ENCODE assay signal across 12 cellular contexts in the genomic region with DNA sequence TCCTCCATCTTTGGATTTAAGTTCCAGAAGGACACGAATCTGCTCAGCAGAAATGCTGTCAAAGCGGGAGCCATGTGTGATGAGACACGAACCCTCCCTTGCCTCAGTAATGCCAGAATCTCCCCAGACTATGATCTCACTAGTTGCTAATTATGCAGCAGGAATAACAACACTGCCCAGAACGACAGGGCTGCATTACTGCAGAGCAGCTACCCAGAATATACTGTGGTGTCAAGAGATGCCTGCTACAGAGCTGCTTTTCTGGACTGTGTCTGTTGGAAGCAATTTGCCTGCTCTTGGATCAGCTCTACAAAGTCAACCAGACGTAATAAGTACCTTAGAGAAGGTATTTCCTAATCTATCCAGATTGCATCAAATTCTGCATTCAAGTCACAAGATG. TPM values are rescaled to one million over a fixed set of nuclear protein-coding genes. Genes with fewer than 3 reads are reported as not detected.
DNase-seq lines count a peak whose midpoint lies in the region; ATAC-seq and TF ChIP-seq lines count a peak whose summit lies in the region.
"Had no signal": no experiment of that assay in that cellular context is flagged by ENCODE, and none has a peak within 500 bp of the region (broad histone marks: within the 10 kb centered on the region; RNA-seq: fewer than 3 reads in every experiment).

No MANE protein-coding gene starts in this region.

- peak overlapping the region in 1 of 4 donors; percentile 32 for H3K4me3 Mint-ChIP-seq in CD4-positive, CD25-positive, alpha-beta regulatory T cell
- H3K4me3 Mint-ChIP-seq in neural progenitor cell (no peak overlapping the region), immature natural killer cell (no peak overlapping the region)

- H3K36me3 ChIP-seq in CD4-positive, CD25-positive, alpha-beta regulatory T cell (ENCODE audit: control insufficient read depth, insufficient read depth, low read length): peaks cover 9% of the 10 kb centered on the region
- peaks cover 0 to 34% (median 10%) of the 10 kb centered on the region in 9 donors for H3K36me3 ChIP-seq in heart right ventricle
- no peaks in the 10 kb centered on the region for H3K36me3 ChIP-seq in neural progenitor cell

- H3K36me3 Mint-ChIP-seq in CD4-positive, CD25-positive, alpha-beta regulatory T cell: peaks cover 16% of the 10 kb centered on the region
- H3K36me3 Mint-ChIP-seq in neural progenitor cell: peaks cover 9% of the 10 kb centered on the region
- peaks cover 0 to 17% (median 8%) of the 10 kb centered on the region in 3 donors for H3K36me3 Mint-ChIP-seq in immature natural killer cell

- ATAC-seq in CD4-positive, CD25-positive, alpha-beta regulatory T cell (ENCODE audit: low read depth in 2 of 2): no peak
- ATAC-seq in heart right ventricle (peak; percentile 74 to 95 (median 84)), HG02798 (IDR thresholded peaks at IDR 0.05; ENCODE audit: poor library complexity, unreplicated experiment) (no peak), HG02981 (IDR thresholded peaks at IDR 0.05; ENCODE audit: unreplicated experiment) (no peak)

- H3K27me3 Mint-ChIP-seq in CD4-positive, CD25-positive, alpha-beta regulatory T cell: no peaks in the 10 kb centered on the region
- H3K27me3 Mint-ChIP-seq in neural progenitor cell (ENCODE audit: insufficient read depth, low read depth) (peaks cover 3% of the 10 kb centered on the region), immature natural killer cell (ENCODE audit: low read depth in 3 of 3) (peaks cover 3 to 4% (median 3%) of the 10 kb centered on the region in 3 donors)

- H3K9ac ChIP-seq in neural progenitor cell: peak overlapping the region; percentile 41
- H3K9ac ChIP-seq: BLaER1 had no signal

- H3K27ac Mint-ChIP-seq in CD4-positive, CD25-positive, alpha-beta regulatory T cell: peak overlapping the region in 2 of 3 donors; percentile 2 to 63
- no peak overlapping the region for H3K27ac Mint-ChIP-seq in neural progenitor cell
- H3K27ac Mint-ChIP-seq in immature natural killer cell: no peak overlapping the region

- 30 to 39% methylated on average over 5 of the region's 5 CpGs for WGBS in heart right ventricle, 2 donors

- no peaks in the 10 kb centered on the region for H3K27me3 ChIP-seq in CD4-positive, CD25-positive, alpha-beta regulatory T cell (ENCODE audit: control insufficient read depth, insufficient read depth, low read length)
- H3K27me3 ChIP-seq in heart right ventricle (no peaks in the 10 kb centered on the region), neural progenitor cell (no peaks in the 10 kb centered on the region)
- H3K27me3 ChIP-seq: BLaER1, vagina had no signal

- H3K9me3 Mint-ChIP-seq in CD4-positive, CD25-positive, alpha-beta regulatory T cell: no peaks in the 10 kb centered on the region
- H3K9me3 Mint-ChIP-seq in neural progenitor cell (no peaks in the 10 kb centered on the region), immature natural killer cell (no peaks in the 10 kb centered on the region)

- H3K4me1 Mint-ChIP-seq in CD4-positive, CD25-positive, alpha-beta regulatory T cell: peaks cover 20 to 59% (median 42%) of the 10 kb centered on the region in 4 donors
- peaks cover 25% of the 10 kb centered on the region for H3K4me1 Mint-ChIP-seq in neural progenitor cell
- peaks cover 19 to 47% of the 10 kb centered on the region in 2 donors for H3K4me1 Mint-ChIP-seq in immature natural killer cell

- H3F3A ChIP-seq in neural progenitor cell (ENCODE audit: low read depth): peaks cover 9% of the 10 kb centered on the region

- peaks cover 71% of the 10 kb centered on the region for H4K20me1 ChIP-seq in neural progenitor cell (ENCODE audit: low read depth)

- no peaks in the 10 kb centered on the region for H3K9me3 ChIP-seq in CD4-positive, CD25-positive, alpha-beta regulatory T cell (ENCODE audit: control insufficient read depth in 2 of 2, low read length in 2 of 2)
- H3K9me3 ChIP-seq in heart right ventricle: no peaks in the 10 kb centered on the region
- no peaks in the 10 kb centered on the region for H3K9me3 ChIP-seq in neural progenitor cell (ENCODE audit: low read depth)
- H3K9me3 ChIP-seq: BLaER1, vagina had no signal

- H3K4me1 ChIP-seq in CD4-positive, CD25-positive, alpha-beta regulatory T cell (ENCODE audit: control insufficient read depth, insufficient read depth, low read length, poor library complexity, severe bottlenecking): peaks cover 12% of the 10 kb centered on the region
- peaks cover 2 to 65% (median 50%) of the 10 kb centered on the region in 9 donors for H3K4me1 ChIP-seq in heart right ventricle
- peaks cover 10% of the 10 kb centered on the region for H3K4me1 ChIP-seq in neural progenitor cell

- H3K4me2 ChIP-seq in neural progenitor cell: no peak overlapping the region
- H3K4me2 ChIP-seq: BLaER1 had no signal

- intact Hi-C loops in heart right ventricle (cut with DNase I): no loop called here

- peaks cover 80% of the 10 kb centered on the region for H3K79me2 ChIP-seq in neural progenitor cell (ENCODE audit: low read depth)

- no peak for DNase-seq in CD4-positive, CD25-positive, alpha-beta regulatory T cell
- DNase-seq in anterior cingulate cortex (lab: John Stamatoyannopoulos, UW) (peak in 42 of 58 donors; percentile 3 to 80 (median 26)), heart right ventricle (peak in 1 of 2 donors; percentile 54), neural progenitor cell (ENCODE audit: low spot score) (no peak), immature natural killer cell (no peak)
- DNase-seq in stimulated activated CD4-positive, alpha-beta T cell treated with anti-CD3 and anti-CD28 coated beads, Interleukin-12 subunit alpha, Interleukin-12 subunit beta, amount 100 ng/mL, for 4 hours: no peak
- DNase-seq: NCI-H526; stimulated activated CD8-positive, alpha-beta memory T cell treated with anti-CD3 and anti-CD28 coated beads, Interleukin-4, amount 100 ng/mL, for 48 hours had no signal

- TF ChIP-seq CTCF in heart right ventricle (IDR thresholded peaks at IDR 0.05): no peak
- TF ChIP-seq CTCF in neural progenitor cell (IDR thresholded peaks at IDR 0.05): no peak

- H3K27ac ChIP-seq in CD4-positive, CD25-positive, alpha-beta regulatory T cell (ENCODE audit: insufficient read depth, low read length, poor library complexity, severe bottlenecking): no peak overlapping the region
- peak overlapping the region in 7 of 10 donors; percentile 2 to 66 (median 59) for H3K27ac ChIP-seq in heart right ventricle
- H3K27ac ChIP-seq in neural progenitor cell: no peak overlapping the region
- H3K27ac ChIP-seq: BLaER1, vagina had no signal

- no peak overlapping the region for H2AFZ ChIP-seq in neural progenitor cell (replicated peaks)

- H3K4me3 ChIP-seq in CD4-positive, CD25-positive, alpha-beta regulatory T cell (ENCODE audit: low read depth, low read length): no peak overlapping the region
- H3K4me3 ChIP-seq in heart right ventricle (no peak overlapping the region), neural progenitor cell (no peak overlapping the region)
- H3K4me3 ChIP-seq: BLaER1, vagina had no signal

RNA-seq across cellular contexts. Expression of a gene that starts 5.5 kb away (rescaled TPM):
- 32.8 TPM for total RNA-seq in CD4-positive, CD25-positive, alpha-beta regulatory T cell
- 1 to 10 TPM; 1.7 to 5.7 (median 4.0) TPM for polyA plus RNA-seq in CD4-positive, CD25-positive, alpha-beta regulatory T cell
- total RNA-seq in heart right ventricle (10 to 100 TPM; 13.7 to 25.3 (median 16.1) TPM), neural progenitor cell (ENCODE audit: low replicate concordance) (28.6 and 30.9 TPM in 2 replicates)
- polyA plus RNA-seq in heart right ventricle (10 to 100 TPM in 1 of 2 donors, 1 to 10 TPM in 1; 7.7 to 12.9 TPM), immature natural killer cell (1 to 10 TPM in 2 of 3 donors, under 1 TPM in 1; 0.90 to 7.9 (median 7.2) TPM)

RNA-seq across cellular contexts. Expression of a gene that starts 29.8 kb away (rescaled TPM):
- total RNA-seq in CD4-positive, CD25-positive, alpha-beta regulatory T cell: 55.9 TPM
- polyA plus RNA-seq in CD4-positive, CD25-positive, alpha-beta regulatory T cell: 10 to 100 TPM; 25.3 to 42.8 (median 35.9) TPM
- 10 to 100 TPM; 17.3 to 27.3 (median 22.3) TPM for total RNA-seq in heart right ventricle
- 10 to 100 TPM; 22.7 to 25.8 TPM for polyA plus RNA-seq in heart right ventricle
- total RNA-seq in neural progenitor cell (ENCODE audit: low replicate concordance): 40.9 and 46.6 TPM in 2 replicates
- 10 to 100 TPM; 14.9 to 40.4 (median 17.7) TPM for polyA plus RNA-seq in immature natural killer cell

RNA-seq across cellular contexts. Expression of a gene that starts 51.7 kb away (rescaled TPM):
- 54.3 TPM for total RNA-seq in CD4-positive, CD25-positive, alpha-beta regulatory T cell
- polyA plus RNA-seq in CD4-positive, CD25-positive, alpha-beta regulatory T cell: 10 to 100 TPM in 3 of 4 donors, 1 to 10 TPM in 1; 7.2 to 18.0 (median 14.0) TPM
- total RNA-seq in heart right ventricle: 10 to 100 TPM; 17.3 to 31.3 (median 22.8) TPM
- 10 to 100 TPM; 10.7 to 12.0 TPM for polyA plus RNA-seq in heart right ventricle
- total RNA-seq in neural progenitor cell (ENCODE audit: low replicate concordance): 62.7 and 66.5 TPM in 2 replicates
- 10 to 100 TPM in 2 of 3 donors, 1 to 10 TPM in 1; 9.7 to 14.8 (median 11.2) TPM for polyA plus RNA-seq in immature natural killer cell

Comparison
In these comparisons a context has a peak if more than half of its experiments do, and no peak if none do; other contexts are left out.
1. ATAC-seq: peak in heart right ventricle (8 of 8); none in CD4-positive, CD25-positive, alpha-beta regulatory T cell (0 of 2), HG02798 (single experiment) and HG02981 (single experiment).
2. DNase-seq: peak in anterior cingulate cortex (42 of 58); none in CD4-positive, CD25-positive, alpha-beta regulatory T cell (0 of 3), neural progenitor cell (single experiment), immature natural killer cell (0 of 3) and stimulated activated CD4-positive, alpha-beta T cell treated with anti-CD3 and anti-CD28 coated beads, Interleukin-12 subunit alpha, Interleukin-12 subunit beta, amount 100 ng/mL, for 4 hours (single experiment).
3. H3K27ac ChIP-seq: peak in heart right ventricle (7 of 10); none in CD4-positive, CD25-positive, alpha-beta regulatory T cell (single experiment) and neural progenitor cell (single experiment).
4. H3K27ac Mint-ChIP-seq: peak in CD4-positive, CD25-positive, alpha-beta regulatory T cell (2 of 3); none in neural progenitor cell (single experiment) and immature natural killer cell (0 of 6).